In genomic region chr22:31625661-31626426, GRCh38 we compare ENCODE assay signal across 9 cellular contexts. TPM values are rescaled to one million over a fixed set of nuclear protein-coding genes. Genes with fewer than 3 reads are reported as not detected.
A peak's percentile ranks its signal among the peaks of the same experiment; 100 is the strongest.
DNase-seq lines count a peak whose midpoint lies in the region; ATAC-seq, FAIRE-seq and TF ChIP-seq lines count a peak whose summit lies in the region.
"Had no signal": no experiment of that assay in that cellular context is flagged by ENCODE, and none has a peak within 500 bp of the region (broad histone marks: within the 10 kb centered on the region; RNA-seq: fewer than 3 reads in every experiment).

No MANE protein-coding gene starts in this region.

- no peaks in the 10 kb centered on the region for H3K27me3 Mint-ChIP-seq in activated CD4-positive, alpha-beta T cell treated with anti-CD3 and anti-CD28 coated beads, Interleukin-2, amount 10 ng/mL, durations not matched to agents 24 days and 14 days

- WGBS in HepG2 (ENCODE audit: low lambda C conversion rate), result 94% methylated on average over 30 of the region's 31 CpGs

- ATAC-seq in HepG2 (no peak), GM19455 (IDR thresholded peaks at IDR 0.05; ENCODE audit: unreplicated experiment) (no peak), GM21447 (IDR thresholded peaks at IDR 0.05; ENCODE audit: unreplicated experiment) (no peak)

- no peak overlapping the region for H2AFZ ChIP-seq in HepG2 (ENCODE audit: low read length)

- TF ChIP-seq CTCF in HepG2 (CRISPR knock-in tag; IDR thresholded peaks at IDR 0.05), result no peak

- H3K9me3 ChIP-seq in HepG2 (ENCODE audit: low read length), result no peaks in the 10 kb centered on the region

- no peak for TF ChIP-seq EP300 in HepG2 (IDR thresholded peaks at IDR 0.05; ENCODE audit: low read depth in 2 of 2, low read length in 2 of 2)
- TF ChIP-seq EP300 in HepG2 (CRISPR knock-in tag; IDR thresholded peaks at IDR 0.05; ENCODE audit: borderline replicate concordance), result no peak

- no peak overlapping the region for H3K4me3 ChIP-seq in HepG2 (replicated peaks in 1 of 3; ENCODE audit: insufficient read depth in 1 of 3, low read depth in 2 of 3, low read length in 3 of 3)

- peaks cover 56% of the 10 kb centered on the region for H3K79me2 ChIP-seq in HepG2 (ENCODE audit: insufficient read depth, low read length)

- peak overlapping the region; percentile 29 for H3K27ac Mint-ChIP-seq in activated CD4-positive, alpha-beta T cell treated with anti-CD3 and anti-CD28 coated beads, Interleukin-2, amount 10 ng/mL, durations not matched to agents 24 days and 14 days

- no peak overlapping the region for H3K4me3 Mint-ChIP-seq in activated CD4-positive, alpha-beta T cell treated with anti-CD3 and anti-CD28 coated beads, Interleukin-2, amount 10 ng/mL, durations not matched to agents 24 days and 14 days

- H3K9ac ChIP-seq in HepG2 (ENCODE audit: insufficient read depth, low read depth, low read length), result no peak overlapping the region

- FAIRE-seq in HepG2 (lab: Jason Lieb, UNC), result no peak

- in situ Hi-C loops in HepG2 (cut with HindIII; ENCODE audit: extremely low pct_ligation_motif_present, low pct_unique_long_range_greater_than_20kb), result no loop called here

- H4K20me1 ChIP-seq in HepG2 (ENCODE audit: insufficient read depth, low read length), result peaks cover 32% of the 10 kb centered on the region

- CTCF ChIA-PET in HepG2 (lab: Yijun Ruan, JAX; ENCODE audit: low intra/inter-chr PET ratio, low total read pairs), result no interaction called here

- H3K4me1 ChIP-seq in HepG2 (ENCODE audit: insufficient read depth, low read length), result peaks cover 45% of the 10 kb centered on the region

- H3K4me2 ChIP-seq in HepG2 (ENCODE audit: low read depth, low read length), result no peak overlapping the region

- intact Hi-C loops in activated CD4-positive, alpha-beta T cell treated with anti-CD3 and anti-CD28 coated beads, Interleukin-2, amount 10 ng/mL, durations not matched to agents 24 days and 14 days (cut with micrococcal nuclease), result no loop called here
- intact Hi-C loops in HepG2 (cut with micrococcal nuclease; ENCODE audit: unreplicated experiment), result no loop called here

- no peak for DNase-seq in activated CD4-positive, alpha-beta T cell treated with anti-CD3 and anti-CD28 coated beads, Interleukin-2, amount 10 ng/mL, durations not matched to agents 24 days and 14 days
- no peak for DNase-seq in activated CD4-positive, alpha-beta T cell treated with anti-CD3 and anti-CD28 coated beads for 48 hours
- DNase-seq in cerebellum (ENCODE audit: low spot score) (peak; percentile 94), HepG2 (ENCODE audit: low spot score) (no peak), superior temporal gyrus (ENCODE audit: extremely low spot score) (peak; percentile 70), H4 (ENCODE audit: low spot score) (no peak)
- DNase-seq: stimulated activated CD4-positive, alpha-beta T cell treated with anti-CD3 and anti-CD28 coated beads, Interleukin-12 subunit alpha, Interleukin-12 subunit beta, amount 100 ng/mL, for 4 hours had no signal

- 0 out of 4 replicates have a peak, but pooled peaks of 1 of the 2 experiments have one; percentile 10 for TF ChIP-seq POLR2A in HepG2 (IDR thresholded peaks at IDR 0.05; ENCODE audit: insufficient read depth in 1 of 2, low read depth in 2 of 2, low read length in 2 of 2)

- peaks cover 13 to 23% of the 10 kb centered on the region in 2 experiments for H3K36me3 ChIP-seq in HepG2 (replicated peaks in 1 of 2; ENCODE audit: control insufficient read depth in 1 of 2, insufficient read depth in 2 of 2, low read length in 2 of 2)

- H3K36me3 Mint-ChIP-seq in activated CD4-positive, alpha-beta T cell treated with anti-CD3 and anti-CD28 coated beads, Interleukin-2, amount 10 ng/mL, durations not matched to agents 24 days and 14 days (ENCODE audit: low read depth), result peaks cover 23% of the 10 kb centered on the region

- POLR2A ChIA-PET in HepG2 (lab: Yijun Ruan, JAX), result no interaction called here

- H3K27me3 ChIP-seq in HepG2 (ENCODE audit: control insufficient read depth in 1 of 2, insufficient read depth in 2 of 2, low read length in 2 of 2), result no peaks in the 10 kb centered on the region

- no peak for TF ChIP-seq RAD21 in HepG2 (CRISPR knock-in tag; IDR thresholded peaks at IDR 0.05)

- H3K27ac ChIP-seq in HepG2 (ENCODE audit: extremely low read length, insufficient read depth, low read length), result peak overlapping the region; percentile 51

- H3K9me3 Mint-ChIP-seq in activated CD4-positive, alpha-beta T cell treated with anti-CD3 and anti-CD28 coated beads, Interleukin-2, amount 10 ng/mL, durations not matched to agents 24 days and 14 days, result no peaks in the 10 kb centered on the region

- peaks cover 24% of the 10 kb centered on the region for H3K4me1 Mint-ChIP-seq in activated CD4-positive, alpha-beta T cell treated with anti-CD3 and anti-CD28 coated beads, Interleukin-2, amount 10 ng/mL, durations not matched to agents 24 days and 14 days

- no TSS peak for BruUV-seq in HepG2 (replicated peaks; lab: Mats Ljungman, UMichigan)

TF ChIP-seq in HepG2, 621 proteins besides CTCF, POLR2A, EP300 and RAD21:
- TF ChIP-seq ZNF598 (CRISPR knock-in tag; IDR thresholded peaks at IDR 0.05; ENCODE audit: borderline replicate concordance) (no peak), AGO2 (optimal IDR thresholded peaks at IDR 0.05; ENCODE audit: low read depth, low read length) (peak; percentile 68), HNRNPLL (IDR thresholded peaks at IDR 0.05; ENCODE audit: low read depth, low read length, poor library complexity, severe bottlenecking) (peak; percentile 4), RARA (CRISPR knock-in tag; IDR thresholded peaks at IDR 0.05) (no peak), ZFP37 (CRISPR knock-in tag; IDR thresholded peaks at IDR 0.05; ENCODE audit: borderline replicate concordance) (no peak), STAT5B (CRISPR knock-in tag; IDR thresholded peaks at IDR 0.05) (no peak), ZNF24 (IDR thresholded peaks at IDR 0.05) (no peak), ZBTB7B (CRISPR knock-in tag; IDR thresholded peaks at IDR 0.05) (no peak), ZNF101 (CRISPR knock-in tag; IDR thresholded peaks at IDR 0.05; ENCODE audit: borderline replicate concordance, low read depth) (no peak), ZNF180 (CRISPR knock-in tag; IDR thresholded peaks at IDR 0.05; ENCODE audit: borderline replicate concordance, low read depth) (no peak), JUN (CRISPR knock-in tag; IDR thresholded peaks at IDR 0.05) (no peak), ZNF207 (IDR thresholded peaks at IDR 0.05; ENCODE audit: borderline replicate concordance) (no peak), ZSCAN22 (CRISPR knock-in tag; IDR thresholded peaks at IDR 0.05) (no peak), ZNF367 (CRISPR knock-in tag; IDR thresholded peaks at IDR 0.05; ENCODE audit: borderline replicate concordance) (no peak), AGO1 (IDR thresholded peaks at IDR 0.05; ENCODE audit: low read depth, low read length, poor library complexity, severe bottlenecking) (peak; percentile 63), ZNF121 (CRISPR knock-in tag; IDR thresholded peaks at IDR 0.05) (no peak)
- TF ChIP-seq, protein P1, sequence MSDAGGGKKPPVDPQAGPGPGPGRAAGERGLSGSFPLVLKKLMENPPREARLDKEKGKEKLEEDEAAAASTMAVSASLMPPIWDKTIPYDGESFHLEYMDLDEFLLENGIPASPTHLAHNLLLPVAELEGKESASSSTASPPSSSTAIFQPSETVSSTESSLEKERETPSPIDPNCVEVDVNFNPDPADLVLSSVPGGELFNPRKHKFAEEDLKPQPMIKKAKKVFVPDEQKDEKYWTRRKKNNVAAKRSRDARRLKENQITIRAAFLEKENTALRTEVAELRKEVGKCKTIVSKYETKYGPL (CRISPR knock-in tag; IDR thresholded peaks at IDR 0.05), result no peak
TF ChIP-seq in HepG2: peak in this region for 3.

RNA-seq across cellular contexts. Expression of gene PISD, which starts 36.2 kb away (rescaled TPM):
- 44.9 and 52.1 TPM in 2 replicates for total RNA-seq in activated CD4-positive, alpha-beta T cell treated with anti-CD3 and anti-CD28 coated beads, Interleukin-2, amount 10 ng/mL, durations not matched to agents 24 days and 14 days
- total RNA-seq in cerebellum (31.0 TPM), HepG2 (2016; rRNA removed; fragmentation: Illumina TruSeq; extraction: Trizol) (30.0 and 47.7 TPM in 2 replicates)
- 8.9 and 9.7 TPM in 2 replicates for total RNA-seq in HepG2 (2016; cell fraction: cytosol; rRNA removed; fragmentation: Illumina TruSeq; extraction: Trizol; ENCODE audit: low read depth)
- total RNA-seq in HepG2 (2016; cell fraction: insoluble cytoplasmic fraction; rRNA removed; fragmentation: Illumina TruSeq; extraction: Trizol), result 26.3 and 48.8 TPM in 2 replicates
- 21.3 and 21.7 TPM in 2 replicates for total RNA-seq in HepG2 (2016; cell fraction: membrane; rRNA removed; fragmentation: Illumina TruSeq; extraction: Trizol)
- total RNA-seq in HepG2 (2016; cell fraction: nucleus; rRNA removed; fragmentation: Illumina TruSeq; extraction: Trizol), result 39.3 and 43.4 TPM in 2 replicates
- 30.1 and 38.6 TPM in 2 replicates for polyA plus RNA-seq in HepG2 (2011; rRNA removed)
- polyA plus RNA-seq in HepG2 (2011; cell fraction: cytosol; rRNA removed), result 27.5 and 28.8 TPM in 2 replicates
- 96.1 and 99.7 TPM in 2 replicates for polyA plus RNA-seq in HepG2 (2011; cell fraction: nucleus; rRNA removed)
- polyA plus RNA-seq in HepG2 (2012), result 21.9 and 29.8 TPM in 2 replicates
- polyA plus RNA-seq in HepG2 (2016; cell fraction: cytosol; fragmentation: Illumina TruSeq; extraction: Trizol; ENCODE audit: low read depth), result 7.1 and 8.1 TPM in 2 replicates
- 25.8 and 29.7 TPM in 2 replicates for polyA plus RNA-seq in HepG2 (2016; cell fraction: insoluble cytoplasmic fraction; fragmentation: Illumina TruSeq; extraction: Trizol; ENCODE audit: low read depth)
- polyA plus RNA-seq in HepG2 (2016; cell fraction: membrane; fragmentation: Illumina TruSeq; extraction: Trizol; ENCODE audit: low read depth), result 14.7 and 16.1 TPM in 2 replicates
- polyA plus RNA-seq in HepG2 (2016; cell fraction: nucleus; fragmentation: Illumina TruSeq; extraction: Trizol; ENCODE audit: insufficient read depth, low read depth), result 78.0 and 82.4 TPM in 2 replicates
- 24.4 and 42.4 TPM in 2 replicates for polyA minus RNA-seq in HepG2 (2011; rRNA and poly(A)+ RNA removed; ENCODE audit: low replicate concordance)
- polyA minus RNA-seq in HepG2 (2011; cell fraction: cytosol; rRNA and poly(A)+ RNA removed), result 13.1 and 16.7 TPM in 2 replicates
- 18.4 and 22.0 TPM in 2 replicates for polyA minus RNA-seq in HepG2 (2011; cell fraction: nucleus; rRNA and poly(A)+ RNA removed)
- total RNA-seq in H4 (2014; rRNA removed; shearing (Covaris generic)), result 17.6 and 18.8 TPM in 2 replicates

Comparison
In these comparisons a context has a peak if more than half of its experiments do, and no peak if none do; other contexts are left out.
1. DNase-seq: peak in cerebellum (single experiment) and superior temporal gyrus (single experiment); none in activated CD4-positive, alpha-beta T cell treated with anti-CD3 and anti-CD28 coated beads, Interleukin-2, amount 10 ng/mL, durations not matched to agents 24 days and 14 days (single experiment), activated CD4-positive, alpha-beta T cell treated with anti-CD3 and anti-CD28 coated beads for 48 hours (single experiment), HepG2 (single experiment) and H4 (single experiment).